In the genomic region with DNA sequence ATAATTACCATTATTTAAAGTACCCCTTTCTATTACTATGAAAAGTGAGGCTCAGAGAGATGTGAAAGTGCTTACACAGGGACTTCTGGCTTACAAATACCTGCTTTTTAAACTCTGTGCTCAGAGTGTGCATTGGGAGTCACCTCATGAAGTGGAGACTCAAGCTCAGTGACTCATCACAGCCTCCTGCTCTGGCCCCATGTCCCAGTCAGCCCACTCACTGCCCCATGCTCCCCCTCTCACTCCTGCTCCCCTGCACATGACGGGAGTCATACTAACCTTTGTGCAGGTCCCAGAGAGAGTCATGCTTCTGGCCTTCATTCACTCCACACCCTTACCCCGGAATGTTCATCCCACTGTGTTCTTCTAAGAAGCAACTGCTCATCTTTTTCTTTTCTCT, we compare ENCODE assay signal across 10 cellular contexts. TPM values are rescaled to one million over a fixed set of nuclear protein-coding genes. Genes with fewer than 3 reads are reported as not detected.
DNase-seq lines count a peak whose midpoint lies in the region; ATAC-seq and TF ChIP-seq lines count a peak whose summit lies in the region.
"Had no signal": no experiment of that assay in that cellular context is flagged by ENCODE, and none has a peak within 500 bp of the region (broad histone marks: within the 10 kb centered on the region; RNA-seq: fewer than 3 reads in every experiment).

No MANE protein-coding gene starts in this region.

- peaks cover 3 to 8% (median 5%) of the 10 kb centered on the region in 3 donors for H3K27me3 Mint-ChIP-seq in immature natural killer cell (ENCODE audit: low read depth in 3 of 3)

- no peaks in the 10 kb centered on the region for H3K36me3 Mint-ChIP-seq in stimulated activated effector memory CD8-positive, alpha-beta T cell treated with anti-CD3 and anti-CD28 coated beads, Interleukin-12 subunit alpha, Interleukin-12 subunit beta, amount 100 ng/mL, for 72 hours
- peaks cover 0 to 2% (median 2%) of the 10 kb centered on the region in 3 donors for H3K36me3 Mint-ChIP-seq in immature natural killer cell

- H3K4me3 Mint-ChIP-seq in stimulated activated effector memory CD8-positive, alpha-beta T cell treated with anti-CD3 and anti-CD28 coated beads, Interleukin-12 subunit alpha, Interleukin-12 subunit beta, amount 100 ng/mL, for 72 hours, result peak overlapping the region; percentile 22
- peak overlapping the region in 2 of 5 donors; percentile 2 to 25 for H3K4me3 Mint-ChIP-seq in immature natural killer cell

- TF ChIP-seq CTCF in GM20000 (IDR thresholded peaks at IDR 0.05; ENCODE audit: extremely low read depth, missing control alignments) (no peak), epithelial cell of proximal tubule (conservative IDR thresholded peaks at IDR 0.05; ENCODE audit: low read depth, low read length) (no peak)

- peak; percentile 76 for ATAC-seq in stimulated activated effector memory CD8-positive, alpha-beta T cell treated with anti-CD3 and anti-CD28 coated beads, Interleukin-12 subunit alpha, Interleukin-12 subunit beta, amount 100 ng/mL, for 72 hours
- ATAC-seq in GM18505 (IDR thresholded peaks at IDR 0.05; ENCODE audit: unreplicated experiment), result no peak

- peak overlapping the region; percentile 20 for H3K27ac Mint-ChIP-seq in stimulated activated effector memory CD8-positive, alpha-beta T cell treated with anti-CD3 and anti-CD28 coated beads, Interleukin-12 subunit alpha, Interleukin-12 subunit beta, amount 100 ng/mL, for 72 hours
- peak overlapping the region in 1 of 6 donors; percentile 30 for H3K27ac Mint-ChIP-seq in immature natural killer cell

- H3K9me3 Mint-ChIP-seq in stimulated activated effector memory CD8-positive, alpha-beta T cell treated with anti-CD3 and anti-CD28 coated beads, Interleukin-12 subunit alpha, Interleukin-12 subunit beta, amount 100 ng/mL, for 72 hours, result peaks cover 3% of the 10 kb centered on the region
- peaks cover 0 to 3% (median 2%) of the 10 kb centered on the region in 6 donors for H3K9me3 Mint-ChIP-seq in immature natural killer cell

- H3K4me3 ChIP-seq in epithelial cell of proximal tubule (ENCODE audit: low read depth, low read length), result no peak overlapping the region

- H3K4me1 Mint-ChIP-seq in stimulated activated effector memory CD8-positive, alpha-beta T cell treated with anti-CD3 and anti-CD28 coated beads, Interleukin-12 subunit alpha, Interleukin-12 subunit beta, amount 100 ng/mL, for 72 hours, result peaks cover 35% of the 10 kb centered on the region
- peaks cover 26 to 27% of the 10 kb centered on the region in 2 donors for H3K4me1 Mint-ChIP-seq in immature natural killer cell

- TF ChIP-seq POLR2A in GM18505 (IDR thresholded peaks at IDR 0.05; ENCODE audit: borderline replicate concordance, extremely low read depth, insufficient read depth, insufficient read length), result no peak

- DNase-seq in GM20000 (ENCODE audit: low spot score), result peak; percentile 46
- peak; percentile 34 for DNase-seq in NCI-H226
- peak; percentile 88 for DNase-seq in epithelial cell of proximal tubule (ENCODE audit: low read depth)
- no peak for DNase-seq in stimulated activated effector memory CD8-positive, alpha-beta T cell treated with anti-CD3 and anti-CD28 coated beads, Interleukin-12 subunit alpha, Interleukin-12 subunit beta, amount 100 ng/mL, for 72 hours (ENCODE audit: low spot score in 2 of 2)
- no peak for DNase-seq in GDM1 (lab: John Stamatoyannopoulos, UW)
- no peak for DNase-seq in immature natural killer cell
- DNase-seq: hippocampal formation, NCI-H526 treated with DMSO at 0.1 percent for 48 hours had no signal

RNA-seq across cellular contexts. Expression of a gene that starts 20.2 kb away (rescaled TPM):
- not detected in 2 replicates for total RNA-seq in epithelial cell of proximal tubule
- 10 to 100 TPM; 10.5 to 24.1 (median 11.5) TPM for polyA plus RNA-seq in immature natural killer cell

RNA-seq across cellular contexts. Expression of a gene that starts 54.4 kb away (rescaled TPM):
- total RNA-seq in epithelial cell of proximal tubule, result not detected in 2 replicates
- polyA plus RNA-seq in immature natural killer cell, result under 1 TPM in 1 of 3 donors, not detected in 2; 0.39 TPM
- total RNA-seq: subcutaneous adipose tissue had no signal

Comparison
In these comparisons a context has a peak if more than half of its experiments do, and no peak if none do; other contexts are left out.
1. DNase-seq: peak in GM20000 (single experiment), NCI-H226 (single experiment) and epithelial cell of proximal tubule (single experiment); none in stimulated activated effector memory CD8-positive, alpha-beta T cell treated with anti-CD3 and anti-CD28 coated beads, Interleukin-12 subunit alpha, Interleukin-12 subunit beta, amount 100 ng/mL, for 72 hours (0 of 2), GDM1 (single experiment) and immature natural killer cell (0 of 3).